ENCODE assay signal across 9 cellular contexts in genomic region chr5:29878599-29878998, GRCh38.
"Had no signal": no experiment of that assay in that cellular context is flagged by ENCODE, and none has a peak within 500 bp of the region (broad histone marks: within the 10 kb centered on the region; RNA-seq: fewer than 3 reads in every experiment).

No MANE protein-coding gene starts in this region.

- H2AFZ ChIP-seq: GM23248 had no signal

- H3K27ac Mint-ChIP-seq: HFFc6, IgD-negative memory B cell had no signal

- H3K4me1 Mint-ChIP-seq: IgD-negative memory B cell had no signal

- H3K27ac ChIP-seq: GM23248, HL-60 had no signal

- ATAC-seq: HCT116 had no signal

- H3K36me3 Mint-ChIP-seq: IgD-negative memory B cell had no signal

- H3K4me3 Mint-ChIP-seq: HFFc6, IgD-negative memory B cell had no signal

- H3K36me3 ChIP-seq: HAP-1 had no signal

- DNase-seq: GM23248, GOT3, H7, HFFc6, KG1 had no signal

- H3K9me3 ChIP-seq: HAP-1 had no signal

- H3K9ac ChIP-seq: GM23248 had no signal

- H3K27me3 Mint-ChIP-seq: IgD-negative memory B cell had no signal

- H3K4me3 ChIP-seq: GM23248, HAP-1 had no signal

- H3K4me1 ChIP-seq: HAP-1 had no signal
